8 cellular contexts compared by ENCODE assay signal in the genomic region with DNA sequence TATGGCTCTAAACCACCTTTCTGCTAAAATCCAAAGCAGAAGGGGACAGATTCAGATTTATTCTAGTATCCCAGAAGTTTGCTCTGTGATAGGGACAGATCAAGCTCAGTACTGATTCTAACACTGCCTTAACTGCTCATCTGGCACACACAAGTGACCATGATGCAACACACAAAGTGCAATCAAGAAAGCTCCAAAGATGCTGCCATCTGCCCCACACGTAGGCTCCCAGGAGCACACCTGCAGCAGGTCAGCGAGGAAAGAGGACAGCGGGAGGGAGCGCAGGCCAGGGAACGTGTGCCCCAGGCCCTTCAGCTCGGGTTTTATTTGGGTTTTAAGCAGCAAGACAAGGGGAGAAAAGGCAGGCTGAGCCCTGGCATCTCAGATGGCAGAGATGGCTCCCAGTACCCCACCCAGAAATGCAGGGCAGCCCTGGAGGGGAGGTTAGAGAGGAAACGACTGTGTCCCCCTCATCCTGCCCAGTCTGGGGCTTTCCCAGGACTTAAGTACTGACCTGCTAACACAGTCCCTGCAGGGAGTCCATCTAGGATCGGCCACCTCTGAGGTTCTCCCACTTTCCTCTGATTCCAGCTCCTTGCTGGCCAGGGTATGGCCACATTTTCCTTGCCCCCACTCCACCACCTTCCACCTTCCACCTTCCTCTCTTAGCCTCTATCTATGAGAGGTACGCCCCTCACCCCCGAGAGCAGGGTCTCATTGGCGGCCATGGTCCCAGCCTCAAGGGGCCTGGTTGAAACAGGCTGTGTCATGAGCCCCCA. TPM values are rescaled to one million over a fixed set of nuclear protein-coding genes. Genes with fewer than 3 reads are reported as not detected.
A peak's percentile ranks its signal among the peaks of the same experiment; 100 is the strongest.
DNase-seq lines count a peak whose midpoint lies in the region; ATAC-seq and TF ChIP-seq lines count a peak whose summit lies in the region.

No MANE protein-coding gene starts in this region.

- DNase-seq in Caco-2 (no peak), MM.1S (no peak), neural crest cell (ENCODE audit: low read depth, low spot score) (no peak), NCI-H2196 (lab: John Stamatoyannopoulos, UW; ENCODE audit: unreplicated experiment) (no peak)
- DNase-seq in effector memory CD8-positive, alpha-beta T cell = no peak

- BruUV-seq in Caco-2 (replicated peaks; lab: Mats Ljungman, UMichigan) = no TSS peak

- H3K27ac ChIP-seq in MM.1S (ENCODE audit: low read length) = no peak overlapping the region

- CTCF ChIA-PET in Caco-2 (lab: Charles Lee) = no interaction called here

- peaks cover 54% of the 10 kb centered on the region for H3K79me2 ChIP-seq in MM.1S (ENCODE audit: low read length)

- peak overlapping the region; percentile 98 for H3K4me2 ChIP-seq in MM.1S (ENCODE audit: low read depth, low read length)

- no peaks in the 10 kb centered on the region for H3K9me3 Mint-ChIP-seq in Caco-2 (ENCODE audit: unreplicated experiment)
- no peaks in the 10 kb centered on the region for H3K9me3 Mint-ChIP-seq in effector memory CD8-positive, alpha-beta T cell
- no peaks in the 10 kb centered on the region for H3K9me3 Mint-ChIP-seq in neural crest cell

- no peaks in the 10 kb centered on the region for H3K27me3 ChIP-seq in Caco-2 (replicated peaks; ENCODE audit: control insufficient read depth, insufficient read depth, low read length)
- H3K27me3 ChIP-seq in MM.1S (replicated peaks; ENCODE audit: insufficient read depth, low read length) = no peaks in the 10 kb centered on the region

- no peaks in the 10 kb centered on the region for H3F3A ChIP-seq in MM.1S (ENCODE audit: insufficient read depth, low read length)

- H3K9me2 ChIP-seq in MM.1S (replicated peaks; ENCODE audit: insufficient read depth, low read length) = no peaks in the 10 kb centered on the region

- no peaks in the 10 kb centered on the region for H3K9me3 ChIP-seq in Caco-2
- no peaks in the 10 kb centered on the region for H3K9me3 ChIP-seq in MM.1S (replicated peaks; ENCODE audit: insufficient read depth, low read length)

- H3K4me3 Mint-ChIP-seq in Caco-2 (ENCODE audit: unreplicated experiment) = peak overlapping the region; percentile 95
- peak overlapping the region; percentile 92 to 94 for H3K4me3 Mint-ChIP-seq in effector memory CD8-positive, alpha-beta T cell
- H3K4me3 Mint-ChIP-seq in neural crest cell = peak overlapping the region; percentile 96

- TF ChIP-seq CTCF in Caco-2 (IDR thresholded peaks at IDR 0.05; ENCODE audit: insufficient read depth in 1 of 2, low read depth in 1 of 2, low read length in 1 of 2, severe bottlenecking in 1 of 2, unreplicated experiment in 1 of 2) = no peak
- no peak for TF ChIP-seq CTCF in MM.1S (IDR thresholded peaks at IDR 0.05; ENCODE audit: low read length)
- no peak for TF ChIP-seq CTCF in neural crest cell (conservative IDR thresholded peaks at IDR 0.05)

- H3K4me1 Mint-ChIP-seq in Caco-2 (ENCODE audit: low read depth, unreplicated experiment) (peaks cover 20% of the 10 kb centered on the region), neural crest cell (peaks cover 37% of the 10 kb centered on the region)
- H3K4me1 Mint-ChIP-seq in effector memory CD8-positive, alpha-beta T cell (ENCODE audit: low read depth in 2 of 2) = peaks cover 56 to 57% of the 10 kb centered on the region in 2 donors

- no peak overlapping the region for H2AFZ ChIP-seq in MM.1S (ENCODE audit: low read length)

- ATAC-seq in effector memory CD8-positive, alpha-beta T cell (replicated peaks) = no peak
- ATAC-seq in HG03378 (IDR thresholded peaks at IDR 0.05; ENCODE audit: unreplicated experiment) = no peak
- no peak for ATAC-seq in HG02852 (IDR thresholded peaks at IDR 0.05; ENCODE audit: unreplicated experiment)
- ATAC-seq in GM21619 (IDR thresholded peaks at IDR 0.05; ENCODE audit: unreplicated experiment) = no peak

- peaks cover 6% of the 10 kb centered on the region for H3K36me3 ChIP-seq in Caco-2 (ENCODE audit: control insufficient read depth, insufficient read depth, low read length)
- no peaks in the 10 kb centered on the region for H3K36me3 ChIP-seq in MM.1S (replicated peaks; ENCODE audit: insufficient read depth, low read length)

- H3K36me3 Mint-ChIP-seq in Caco-2 (ENCODE audit: insufficient read depth, unreplicated experiment) (peaks cover 59% of the 10 kb centered on the region), neural crest cell (ENCODE audit: low read depth) (no peaks in the 10 kb centered on the region)
- peaks cover 39% of the 10 kb centered on the region for H3K36me3 Mint-ChIP-seq in effector memory CD8-positive, alpha-beta T cell (ENCODE audit: insufficient read depth)

- H3K27ac Mint-ChIP-seq in Caco-2 (ENCODE audit: unreplicated experiment) = peak overlapping the region; percentile 93
- H3K27ac Mint-ChIP-seq in effector memory CD8-positive, alpha-beta T cell = peak overlapping the region; percentile 85 to 95
- H3K27ac Mint-ChIP-seq in neural crest cell (ENCODE audit: unreplicated experiment) = peak overlapping the region; percentile 93

- H3K27me3 Mint-ChIP-seq in Caco-2 (ENCODE audit: insufficient read depth, unreplicated experiment) (no peaks in the 10 kb centered on the region), neural crest cell (ENCODE audit: low read depth) (no peaks in the 10 kb centered on the region)
- H3K27me3 Mint-ChIP-seq in effector memory CD8-positive, alpha-beta T cell = no peaks in the 10 kb centered on the region

- intact Hi-C loops in Caco-2 (cut with micrococcal nuclease; ENCODE audit: unreplicated experiment) = no loop called here

- POLR2A ChIA-PET in Caco-2 (lab: Charles Lee) = interaction anchor here (0.8 to 2.1 kb wide), 3 partner anchors 16 to 52 kb away, joined by 3 to 14 read pairs (median 4); a partner anchor contains a TSS

- H3K4me3 ChIP-seq in Caco-2 (ENCODE audit: low read depth, low read length) (peak overlapping the region; percentile 99), MM.1S (ENCODE audit: low read length) (peak overlapping the region; percentile 99)

- no peaks in the 10 kb centered on the region for H4K20me1 ChIP-seq in MM.1S (ENCODE audit: insufficient read depth, low read length)

- H3K9ac ChIP-seq in MM.1S (ENCODE audit: low read length) = peak overlapping the region; percentile 86

- H3K4me1 ChIP-seq in Caco-2 = peaks cover 26% of the 10 kb centered on the region
- peaks cover 10% of the 10 kb centered on the region; the same call in 1 of the 2 replicates for H3K4me1 ChIP-seq in MM.1S (ENCODE audit: low read length)

RNA-seq across cellular contexts. Expression of a gene that starts 1.2 kb away (rescaled TPM):
- 48.3 and 51.7 TPM in 2 replicates for total RNA-seq in Caco-2 (2022)
- 38.4 and 45.3 TPM in 2 replicates for total RNA-seq in neural crest cell

RNA-seq across cellular contexts. Expression of a gene that starts 11.3 kb away (rescaled TPM):
- total RNA-seq in Caco-2 (2022) (4.0 and 4.5 TPM in 2 replicates), neural crest cell (4.7 and 6.3 TPM in 2 replicates)
